In genomic region chr3:172127929-172128580, GRCh38 we compare ENCODE assay signal across 2 cellular contexts.
TF ChIP-seq lines count a peak whose summit lies in the region.

No MANE protein-coding gene starts in this region.

TF ChIP-seq in GM23338, 12 proteins besides CTCF, POLR2A, EP300 and RAD21 (continued from another document):
- TF ChIP-seq ETS1 (IDR thresholded peaks at IDR 0.05) (no peak), ZNF331 (CRISPR knock-in tag; IDR thresholded peaks at IDR 0.05; ENCODE audit: low read depth) (no peak), ZNF462 (CRISPR knock-in tag; IDR thresholded peaks at IDR 0.05) (no peak), REST (IDR thresholded peaks at IDR 0.05; ENCODE audit: unreplicated experiment) (no peak)

TF ChIP-seq in GM12878, 131 proteins besides CTCF, POLR2A, EP300 and RAD21 (continued from another document):
- no peak for TF ChIP-seq PBX3 (IDR thresholded peaks at IDR 0.05; ENCODE audit: insufficient replicate concordance, low read depth, low read length)
